In genomic region chr2:64093341-64093740, GRCh38 we compare ENCODE assay signal across 24 cellular contexts.
"Had no signal": no experiment of that assay in that cellular context is flagged by ENCODE, and none has a peak within 500 bp of the region (broad histone marks: within the 10 kb centered on the region; RNA-seq: fewer than 3 reads in every experiment).

No MANE protein-coding gene starts in this region.

- FAIRE-seq: urothelium cell line had no signal

- DNase-seq: effector memory CD8-positive, alpha-beta T cell; gastrocnemius medialis; heart right ventricle; hypothalamus; kidney glomerular epithelial cell; mesendoderm; naive thymus-derived CD8-positive, alpha-beta T cell; nucleus accumbens; ovary; sigmoid colon; stimulated activated CD4-positive, alpha-beta T cell treated with anti-CD3 and anti-CD28 coated beads, Interleukin-2, amount 100 ng/mL, for 48 hours; stimulated activated CD8-positive, alpha-beta memory T cell treated with anti-CD3 and anti-CD28 coated beads, Interleukin-4, amount 100 ng/mL, for 48 hours; stimulated activated naive CD8-positive, alpha-beta T cell treated with anti-CD3 and anti-CD28 coated beads, Interleukin-15, Interleukin-2, amounts not matched to agents 100 U/mL and 50 U/mL, for 24 hours; thyroid gland had no signal

- H3K27ac ChIP-seq: epithelial cell of prostate, esophagus muscularis mucosa, gastrocnemius medialis, heart right ventricle, ovary, right atrium auricular region, sigmoid colon, skin epidermis, suprapubic skin, thyroid gland had no signal

- H3K4me3 ChIP-seq: esophagus muscularis mucosa, gastrocnemius medialis, heart right ventricle, ovary, right atrium auricular region, sigmoid colon, skin epidermis, suprapubic skin, thyroid gland had no signal

- H3K9me3 ChIP-seq: gastrocnemius medialis, ovary, right atrium auricular region, sigmoid colon, suprapubic skin, thyroid gland had no signal

- H3K4me1 Mint-ChIP-seq: neural crest cell; stimulated activated effector memory CD8-positive, alpha-beta T cell treated with anti-CD3 and anti-CD28 coated beads, Interleukin-12 subunit alpha, Interleukin-12 subunit beta, amount 100 ng/mL, for 72 hours had no signal

- ATAC-seq: effector memory CD8-positive, alpha-beta T cell; gastrocnemius medialis; heart right ventricle; naive thymus-derived CD8-positive, alpha-beta T cell; stimulated activated effector memory CD8-positive, alpha-beta T cell treated with anti-CD3 and anti-CD28 coated beads, Interleukin-12 subunit alpha, Interleukin-12 subunit beta, amount 100 ng/mL, for 72 hours; stimulated activated naive CD8-positive, alpha-beta T cell treated with anti-CD3 and anti-CD28 coated beads, Interleukin-15, Interleukin-2, amounts not matched to agents 100 U/mL and 50 U/mL, for 24 hours had no signal

- H3K36me3 ChIP-seq: ovary had no signal

- H3K27me3 Mint-ChIP-seq: dendritic cell treated with granulocyte-macrophage colony-stimulating factor and Interleukin-4, amounts not matched to agents 40 ng/mL and 50 ng/mL, for 4 days; effector memory CD8-positive, alpha-beta T cell; naive thymus-derived CD8-positive, alpha-beta T cell; type B pancreatic cell had no signal

- H3K4me3 Mint-ChIP-seq: dendritic cell treated with granulocyte-macrophage colony-stimulating factor and Interleukin-4, amounts not matched to agents 40 ng/mL and 50 ng/mL, for 4 days; effector memory CD8-positive, alpha-beta T cell; naive thymus-derived CD8-positive, alpha-beta T cell; neural crest cell; stimulated activated effector memory CD8-positive, alpha-beta T cell treated with anti-CD3 and anti-CD28 coated beads, Interleukin-12 subunit alpha, Interleukin-12 subunit beta, amount 100 ng/mL, for 72 hours; type B pancreatic cell had no signal

- H3K9me3 Mint-ChIP-seq: dendritic cell treated with granulocyte-macrophage colony-stimulating factor and Interleukin-4, amounts not matched to agents 40 ng/mL and 50 ng/mL, for 4 days; effector memory CD8-positive, alpha-beta T cell; neural crest cell; stimulated activated effector memory CD8-positive, alpha-beta T cell treated with anti-CD3 and anti-CD28 coated beads, Interleukin-12 subunit alpha, Interleukin-12 subunit beta, amount 100 ng/mL, for 72 hours; type B pancreatic cell had no signal

- H3K4me1 ChIP-seq: esophagus muscularis mucosa, gastrocnemius medialis, heart right ventricle, right atrium auricular region, suprapubic skin had no signal

- H3K27ac Mint-ChIP-seq: dendritic cell treated with granulocyte-macrophage colony-stimulating factor and Interleukin-4, amounts not matched to agents 40 ng/mL and 50 ng/mL, for 4 days; effector memory CD8-positive, alpha-beta T cell; naive thymus-derived CD8-positive, alpha-beta T cell; stimulated activated effector memory CD8-positive, alpha-beta T cell treated with anti-CD3 and anti-CD28 coated beads, Interleukin-12 subunit alpha, Interleukin-12 subunit beta, amount 100 ng/mL, for 72 hours; type B pancreatic cell had no signal

- H3K27me3 ChIP-seq: esophagus muscularis mucosa, gastrocnemius medialis, heart right ventricle, ovary, right atrium auricular region, sigmoid colon, suprapubic skin, thyroid gland had no signal
